9 cellular contexts compared by ENCODE assay signal in the genomic region with DNA sequence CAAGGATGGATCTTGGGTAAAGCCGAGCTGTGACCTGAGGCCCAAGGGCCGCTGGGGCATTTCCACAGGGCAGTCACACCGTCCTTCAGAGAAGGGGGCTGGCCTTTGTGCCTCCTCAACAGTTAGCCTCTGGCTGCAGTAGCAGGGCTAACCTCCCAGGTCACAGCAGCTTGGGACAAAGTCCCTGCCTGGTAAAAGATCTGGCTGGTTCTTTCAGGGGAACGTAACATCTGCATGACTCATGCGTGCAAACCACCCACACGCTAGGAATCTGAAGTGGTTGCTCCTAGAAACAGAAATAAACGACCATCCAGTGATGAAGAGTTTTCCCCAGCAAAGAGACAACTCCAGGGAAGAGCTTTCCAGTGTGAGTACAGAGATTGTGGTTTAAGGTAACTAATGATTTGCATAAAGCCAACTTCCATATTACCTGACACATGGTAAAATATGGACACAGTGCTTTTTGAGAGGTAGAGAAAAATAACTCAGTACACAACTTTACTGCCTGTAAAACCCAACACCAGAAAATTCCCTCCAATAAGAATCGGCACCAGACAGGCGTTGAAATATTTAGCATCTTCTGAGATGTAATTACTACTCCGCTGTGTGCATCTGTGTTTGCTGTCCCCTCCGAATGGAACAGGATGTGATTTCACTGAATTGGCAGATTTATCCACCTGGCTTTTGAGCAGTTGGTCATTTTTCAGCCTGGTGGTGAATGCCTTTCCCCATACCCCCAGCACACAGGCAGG.
DNase-seq lines count a peak whose midpoint lies in the region; ATAC-seq and TF ChIP-seq lines count a peak whose summit lies in the region.
"Had no signal": no experiment of that assay in that cellular context is flagged by ENCODE, and none has a peak within 500 bp of the region (broad histone marks: within the 10 kb centered on the region; RNA-seq: fewer than 3 reads in every experiment).

No MANE protein-coding gene starts in this region.

- H2AFZ ChIP-seq in neuronal stem cell (ENCODE audit: low read length), result peak overlapping the region; percentile 84

- no peak overlapping the region for H3K9ac ChIP-seq in neuronal stem cell (ENCODE audit: low read depth, low read length, poor library complexity)

- H3K14ac ChIP-seq in neuronal stem cell (ENCODE audit: low read length), result no peak overlapping the region

- peak; percentile 2 for ATAC-seq in GM18907 (IDR thresholded peaks at IDR 0.05; ENCODE audit: unreplicated experiment)
- ATAC-seq in Panc1, result peak; percentile 63
- no peak for ATAC-seq in GM19035 (IDR thresholded peaks at IDR 0.05; ENCODE audit: unreplicated experiment)
- no peak for ATAC-seq in HG03139 (IDR thresholded peaks at IDR 0.05; ENCODE audit: unreplicated experiment)

- POLR2A ChIA-PET in Panc1 (lab: Charles Lee), result no interaction called here

- H3K79me1 ChIP-seq in neuronal stem cell (ENCODE audit: low read depth, low read length), result no peaks in the 10 kb centered on the region

- CTCF ChIA-PET in Panc1 (lab: Charles Lee), result no interaction called here

- 0 out of 2 replicates have a peak, but pooled peaks cover 11% of the 10 kb centered on the region for H3K4me1 ChIP-seq in Panc1 (ENCODE audit: control insufficient read depth, insufficient read depth, low read length)
- H3K4me1 ChIP-seq in neuronal stem cell (ENCODE audit: control insufficient read depth in 2 of 2, insufficient read depth in 1 of 2, low read depth in 1 of 2, low read length in 2 of 2), result peaks cover 17 to 23% of the 10 kb centered on the region in 2 donors

- H3K23ac ChIP-seq in neuronal stem cell (ENCODE audit: low read depth, low read length, poor library complexity), result no peak overlapping the region

- no peak overlapping the region for H2AK5ac ChIP-seq in neuronal stem cell (ENCODE audit: low read depth, low read length)

- intact Hi-C loops in Panc1 (cut with micrococcal nuclease; ENCODE audit: unreplicated experiment), result no loop called here

- no peak overlapping the region for H3K4me2 ChIP-seq in neuronal stem cell (ENCODE audit: insufficient read depth, low read length, poor library complexity, severe bottlenecking)

- H3K27ac ChIP-seq in Panc1 (ENCODE audit: low read length) (peak overlapping the region; percentile 39; the same call in 1 of the 2 replicates), neuronal stem cell (replicated peaks; ENCODE audit: low read length) (no peak overlapping the region)

- H3K36me3 ChIP-seq in Panc1 (ENCODE audit: control insufficient read depth, insufficient read depth, low read length) (no peaks in the 10 kb centered on the region), neuronal stem cell (replicated peaks in 1 of 2; ENCODE audit: control insufficient read depth in 2 of 2, insufficient read depth in 2 of 2, low read length in 2 of 2) (no peaks in the 10 kb centered on the region)
- H3K36me3 ChIP-seq: uterus had no signal

- no peak for TF ChIP-seq CTCF in Panc1 (IDR thresholded peaks at IDR 0.05)
- no peak for TF ChIP-seq CTCF in epithelial cell of proximal tubule (conservative IDR thresholded peaks at IDR 0.05; ENCODE audit: low read depth, low read length)

- peak overlapping the region; percentile 66 for H3K18ac ChIP-seq in neuronal stem cell (ENCODE audit: low read length)

- no peak overlapping the region for H4K91ac ChIP-seq in neuronal stem cell (ENCODE audit: low read depth, low read length, poor library complexity)

- peak overlapping the region; percentile 7 for H2BK5ac ChIP-seq in neuronal stem cell (ENCODE audit: low read length)

- in situ Hi-C loops in Panc1 (cut with HindIII; ENCODE audit: low pct_unique_long_range_greater_than_20kb, low sequenced_read_pairs), result no loop called here

- H3K27me3 ChIP-seq in Panc1 (ENCODE audit: control insufficient read depth, insufficient read depth, low read length) (no peaks in the 10 kb centered on the region), neuronal stem cell (ENCODE audit: control insufficient read depth in 3 of 3, insufficient read depth in 3 of 3, low read depth in 1 of 3, low read length in 3 of 3) (no peaks in the 10 kb centered on the region)
- H3K27me3 ChIP-seq: uterus had no signal

- peak; percentile 94 for DNase-seq in A172 (ENCODE audit: low spot score)
- no peak for DNase-seq in Panc1 (ENCODE audit: low read depth, low spot score)
- peak; percentile 84 for DNase-seq in epithelial cell of proximal tubule (ENCODE audit: low read depth)
- no peak for DNase-seq in neuronal stem cell (ENCODE audit: low spot score)
- DNase-seq in globus pallidus (ENCODE audit: low spot score), result no peak

- H3K9me3 ChIP-seq in Panc1 (ENCODE audit: control insufficient read depth, insufficient read depth, low read depth, low read length) (no peaks in the 10 kb centered on the region), neuronal stem cell (replicated peaks in 1 of 2; ENCODE audit: control insufficient read depth in 2 of 2, insufficient read depth in 1 of 2, low read depth in 1 of 2, low read length in 2 of 2) (peaks cover 0 to 2% of the 10 kb centered on the region in 2 donors)
- H3K9me3 ChIP-seq: uterus had no signal

- no CpG with 5 or more reads among the region's 11 CpGs for WGBS in neuronal stem cell (ENCODE audit: extremely low coverage in 2 of 2, insufficient read length in 2 of 2, insufficient replicate concordance in 1 of 2), 2 donors

- H2BK15ac ChIP-seq in neuronal stem cell (ENCODE audit: low read length), result no peak overlapping the region

- no peak overlapping the region for H3K4ac ChIP-seq in neuronal stem cell (ENCODE audit: low read length)

- H2BK120ac ChIP-seq in neuronal stem cell (ENCODE audit: low read depth, low read length), result no peak overlapping the region

- H2BK12ac ChIP-seq in neuronal stem cell (ENCODE audit: low read length), result no peak overlapping the region

- BruUV-seq in Panc1 (replicated peaks; lab: Mats Ljungman, UMichigan), result no TSS peak

- no peak overlapping the region for H4K8ac ChIP-seq in neuronal stem cell (ENCODE audit: low read depth, low read length)

- H3K4me3 ChIP-seq in Panc1 (ENCODE audit: low read depth in 2 of 2, low read length in 2 of 2) (no peak overlapping the region), epithelial cell of proximal tubule (ENCODE audit: low read depth, low read length) (no peak overlapping the region), neuronal stem cell (ENCODE audit: low read length in 2 of 2) (no peak overlapping the region)
- H3K4me3 ChIP-seq: uterus had no signal

Comparison
In these comparisons a context has a peak if more than half of its experiments do, and no peak if none do; other contexts are left out.
1. DNase-seq: peak in A172 (single experiment) and epithelial cell of proximal tubule (single experiment); none in Panc1 (single experiment), neuronal stem cell (single experiment) and globus pallidus (single experiment).
2. ATAC-seq: peak in GM18907 (single experiment) and Panc1 (single experiment); none in GM19035 (single experiment) and HG03139 (single experiment).